Comparison of ENCODE assay signal across 1 cellular context in genomic region chr20:38726849-38727601, GRCh38.
TF ChIP-seq lines count a peak whose summit lies in the region.

No MANE protein-coding gene starts in this region.

TF ChIP-seq in HepG2, 621 proteins besides CTCF, POLR2A, EP300 and RAD21 (continued from another document and continues in another):
- TF ChIP-seq AGO1 (IDR thresholded peaks at IDR 0.05; ENCODE audit: low read depth, low read length, poor library complexity, severe bottlenecking) (no peak), IKZF5 (CRISPR knock-in tag; IDR thresholded peaks at IDR 0.05) (no peak), ZNF572 (CRISPR knock-in tag; IDR thresholded peaks at IDR 0.05) (0 out of 2 replicates have a peak, but pooled peaks have one; percentile 3), E2F1 (CRISPR knock-in tag; IDR thresholded peaks at IDR 0.05) (no peak), FOXP4 (CRISPR knock-in tag; IDR thresholded peaks at IDR 0.05) (no peak), HCFC1 (IDR thresholded peaks at IDR 0.05; ENCODE audit: low read depth, low read length) (no peak), NR3C1 (CRISPR knock-in tag; IDR thresholded peaks at IDR 0.05) (no peak), ZNF75D (CRISPR knock-in tag; IDR thresholded peaks at IDR 0.05; ENCODE audit: borderline replicate concordance) (no peak), NFIB (CRISPR knock-in tag; IDR thresholded peaks at IDR 0.05; ENCODE audit: borderline replicate concordance) (no peak), TBL1XR1 (IDR thresholded peaks at IDR 0.05; ENCODE audit: borderline replicate concordance, low read length, partially characterized antibody) (no peak), SRY (CRISPR knock-in tag; IDR thresholded peaks at IDR 0.05) (no peak), BCL6 (CRISPR knock-in tag; IDR thresholded peaks at IDR 0.05) (no peak), JUNB (CRISPR knock-in tag; IDR thresholded peaks at IDR 0.05; ENCODE audit: borderline replicate concordance) (no peak), MBD4 (IDR thresholded peaks at IDR 0.05; ENCODE audit: borderline replicate concordance, low read length) (no peak), ZNF468 (CRISPR knock-in tag; IDR thresholded peaks at IDR 0.05) (0 out of 2 replicates have a peak, but pooled peaks have one; percentile 49), ZNF264 (CRISPR knock-in tag; IDR thresholded peaks at IDR 0.05) (no peak), POGZ (CRISPR knock-in tag; IDR thresholded peaks at IDR 0.05) (no peak), MNT (IDR thresholded peaks at IDR 0.05) (0 out of 2 replicates have a peak, but pooled peaks have one; percentile 1), U2AF1 (optimal IDR thresholded peaks at IDR 0.05; ENCODE audit: low read depth, low read length) (no peak), EZH2 (conservative IDR thresholded peaks at IDR 0.05; ENCODE audit: low read depth, low read length) (peak; percentile 43; the same call in 1 of the 2 replicates), ZNF577 (CRISPR knock-in tag; IDR thresholded peaks at IDR 0.05; ENCODE audit: borderline replicate concordance, low read depth) (no peak), SIN3A (IDR thresholded peaks at IDR 0.05; ENCODE audit: borderline replicate concordance, low read depth, low read length) (no peak), ZNF780A (CRISPR knock-in tag; IDR thresholded peaks at IDR 0.05) (0 out of 2 replicates have a peak, but pooled peaks have one; percentile 3), MAFF (IDR thresholded peaks at IDR 0.05; ENCODE audit: low read depth, low read length) (no peak), GATA4 (IDR thresholded peaks at IDR 0.05; ENCODE audit: borderline replicate concordance, low read depth) (no peak), DR1 (CRISPR knock-in tag; IDR thresholded peaks at IDR 0.05) (no peak), SP2 (CRISPR knock-in tag; IDR thresholded peaks at IDR 0.05) (no peak), IRX3 (CRISPR knock-in tag; IDR thresholded peaks at IDR 0.05; ENCODE audit: borderline replicate concordance, low read depth) (no peak), ZNF800 (CRISPR knock-in tag; IDR thresholded peaks at IDR 0.05) (no peak), THAP8 (CRISPR knock-in tag; IDR thresholded peaks at IDR 0.05; ENCODE audit: borderline replicate concordance) (no peak), RERE (CRISPR knock-in tag; IDR thresholded peaks at IDR 0.05; ENCODE audit: low read depth) (no peak), ZNF547 (CRISPR knock-in tag; IDR thresholded peaks at IDR 0.05) (no peak), ZNF549 (CRISPR knock-in tag; IDR thresholded peaks at IDR 0.05) (no peak), HINFP (CRISPR knock-in tag; IDR thresholded peaks at IDR 0.05; ENCODE audit: low read depth) (peak; percentile 49; the same call in 1 of the 2 replicates), ZNF546 (CRISPR knock-in tag; conservative IDR thresholded peaks at IDR 0.05) (no peak), NKX3-1 (CRISPR knock-in tag; IDR thresholded peaks at IDR 0.05) (no peak), CEBPB (IDR thresholded peaks at IDR 0.05; ENCODE audit: borderline replicate concordance, low read depth, low read length) (no peak), EEA1 (CRISPR knock-in tag; IDR thresholded peaks at IDR 0.05; ENCODE audit: borderline replicate concordance) (no peak), ZC3H13 (CRISPR knock-in tag; IDR thresholded peaks at IDR 0.05) (no peak), GTF3A (CRISPR knock-in tag; conservative IDR thresholded peaks at IDR 0.05) (no peak), ZNF101 (CRISPR knock-in tag; IDR thresholded peaks at IDR 0.05; ENCODE audit: borderline replicate concordance, low read depth) (no peak), SUZ12 (IDR thresholded peaks at IDR 0.05; ENCODE audit: low read depth, low read length) (peak; percentile 26; the same call in 1 of the 2 replicates), CAMTA2 (CRISPR knock-in tag; IDR thresholded peaks at IDR 0.05; ENCODE audit: borderline replicate concordance) (no peak), ZBTB3 (CRISPR knock-in tag; IDR thresholded peaks at IDR 0.05; ENCODE audit: borderline replicate concordance, low read depth) (no peak), TOE1 (CRISPR knock-in tag; IDR thresholded peaks at IDR 0.05) (no peak), KDM3A (CRISPR knock-in tag; IDR thresholded peaks at IDR 0.05; ENCODE audit: low read depth) (no peak), JUN (CRISPR knock-in tag; IDR thresholded peaks at IDR 0.05) (no peak), SOX6 (IDR thresholded peaks at IDR 0.05) (0 out of 2 replicates have a peak, but pooled peaks have one; percentile 7), SOX6 (CRISPR knock-in tag; IDR thresholded peaks at IDR 0.05) (no peak), MAFK (conservative IDR thresholded peaks at IDR 0.05 in 1 of 2, IDR thresholded peaks at IDR 0.05 in 1 of 2; ENCODE audit: low read length in 2 of 2) (no peak), SP1 (IDR thresholded peaks at IDR 0.05) (no peak), SP1 (CRISPR knock-in tag; IDR thresholded peaks at IDR 0.05) (peak; percentile 96), SRF (IDR thresholded peaks at IDR 0.05; ENCODE audit: low read depth, low read length) (no peak), RARA (CRISPR knock-in tag; IDR thresholded peaks at IDR 0.05) (no peak)
